ENCODE assay signal across 9 cellular contexts in genomic region chr12:107759410-107759809, GRCh38. TPM values are rescaled to one million over a fixed set of nuclear protein-coding genes. Genes with fewer than 3 reads are reported as not detected.
DNase-seq lines count a peak whose midpoint lies in the region; ATAC-seq and TF ChIP-seq lines count a peak whose summit lies in the region.
"Had no signal": no experiment of that assay in that cellular context is flagged by ENCODE, and none has a peak within 500 bp of the region (broad histone marks: within the 10 kb centered on the region; RNA-seq: fewer than 3 reads in every experiment).

No MANE protein-coding gene starts in this region.

- H3K27me3 ChIP-seq in iPS-20b (ENCODE audit: insufficient read depth, low read length) (no peaks in the 10 kb centered on the region), testis (no peaks in the 10 kb centered on the region)

- peak overlapping the region; percentile 93 for H3K4me3 Mint-ChIP-seq in activated CD4-positive, alpha-beta T cell treated with anti-CD3 and anti-CD28 coated beads, Interleukin-2, amount 10 ng/mL, durations not matched to agents 24 days and 14 days
- peak overlapping the region; percentile 90 to 94 for H3K4me3 Mint-ChIP-seq in stimulated activated naive CD8-positive, alpha-beta T cell treated with anti-CD3 and anti-CD28 coated beads, Interleukin-15, amount 100 ng/mL, for 72 hours

- intact Hi-C loops in activated CD4-positive, alpha-beta T cell treated with anti-CD3 and anti-CD28 coated beads, Interleukin-2, amount 10 ng/mL, durations not matched to agents 24 days and 14 days (cut with micrococcal nuclease) = no loop called here
- intact Hi-C loops in testis (cut with DNase I; ENCODE audit: low total_unique reads) = no loop called here

- peak overlapping the region; percentile 94; the same call in 1 of the 2 replicates for H3K9ac ChIP-seq in iPS-20b (ENCODE audit: low read depth, low read length)

- peak; percentile 25 to 31 for ATAC-seq in activated naive CD4-positive, alpha-beta T cell treated with anti-CD3 and anti-CD28 coated beads, Interleukin-2, amount 50 U/mL, for 72 hours
- peak; percentile 39 for ATAC-seq in stimulated activated naive CD8-positive, alpha-beta T cell treated with anti-CD3 and anti-CD28 coated beads, Interleukin-15, amount 100 ng/mL, for 72 hours

- H3K36me3 Mint-ChIP-seq in activated CD4-positive, alpha-beta T cell treated with anti-CD3 and anti-CD28 coated beads, Interleukin-2, amount 10 ng/mL, durations not matched to agents 24 days and 14 days (ENCODE audit: low read depth) = peaks cover 25% of the 10 kb centered on the region
- peaks cover 0 to 19% of the 10 kb centered on the region in 2 donors for H3K36me3 Mint-ChIP-seq in activated naive CD4-positive, alpha-beta T cell treated with anti-CD3 and anti-CD28 coated beads, Interleukin-2, amount 50 U/mL, for 72 hours

- no peak for TF ChIP-seq CTCF in testis (IDR thresholded peaks at IDR 0.05)

- H3K4me1 Mint-ChIP-seq in activated CD4-positive, alpha-beta T cell treated with anti-CD3 and anti-CD28 coated beads, Interleukin-2, amount 10 ng/mL, durations not matched to agents 24 days and 14 days = peaks cover 26% of the 10 kb centered on the region
- H3K4me1 Mint-ChIP-seq in stimulated activated naive CD8-positive, alpha-beta T cell treated with anti-CD3 and anti-CD28 coated beads, Interleukin-15, amount 100 ng/mL, for 72 hours = peaks cover 31% of the 10 kb centered on the region

- peak overlapping the region; percentile 99 for H3K4me3 ChIP-seq in iPS-20b (ENCODE audit: low read length)
- H3K4me3 ChIP-seq in testis = no peak overlapping the region

- TF ChIP-seq POLR2A in testis (IDR thresholded peaks at IDR 0.05) = no peak

- H3K36me3 ChIP-seq in iPS-20b (ENCODE audit: insufficient read depth, low read depth, low read length) = peaks cover 37% of the 10 kb centered on the region
- no peaks in the 10 kb centered on the region for H3K36me3 ChIP-seq in testis (ENCODE audit: low read depth, missing control alignments)

- no peak overlapping the region for H3K27ac ChIP-seq in iPS-20b (ENCODE audit: low read length)
- H3K27ac ChIP-seq in testis = no peak overlapping the region

- peaks cover 12% of the 10 kb centered on the region; the same call in 1 of the 2 replicates for H3K4me1 ChIP-seq in iPS-20b (ENCODE audit: insufficient read depth, low read length)
- H3K4me1 ChIP-seq in testis = peaks cover 15% of the 10 kb centered on the region

- WGBS in testis, 2 donors = 30 to 37% methylated on average over 3 of the region's 3 CpGs

- H3K9me3 ChIP-seq in iPS-20b (ENCODE audit: insufficient read depth, low read depth, low read length) (no peaks in the 10 kb centered on the region), testis (no peaks in the 10 kb centered on the region)

- H3K27ac Mint-ChIP-seq in activated CD4-positive, alpha-beta T cell treated with anti-CD3 and anti-CD28 coated beads, Interleukin-2, amount 10 ng/mL, durations not matched to agents 24 days and 14 days = peak overlapping the region; percentile 86
- H3K27ac Mint-ChIP-seq in activated naive CD4-positive, alpha-beta T cell treated with anti-CD3 and anti-CD28 coated beads, Interleukin-2, amount 50 U/mL, for 72 hours = peak overlapping the region; percentile 84 to 94
- peak overlapping the region; percentile 91 to 93 for H3K27ac Mint-ChIP-seq in stimulated activated naive CD8-positive, alpha-beta T cell treated with anti-CD3 and anti-CD28 coated beads, Interleukin-15, amount 100 ng/mL, for 72 hours

- H3K9me3 Mint-ChIP-seq in activated CD4-positive, alpha-beta T cell treated with anti-CD3 and anti-CD28 coated beads, Interleukin-2, amount 10 ng/mL, durations not matched to agents 24 days and 14 days = no peaks in the 10 kb centered on the region
- H3K9me3 Mint-ChIP-seq in activated naive CD4-positive, alpha-beta T cell treated with anti-CD3 and anti-CD28 coated beads, Interleukin-2, amount 50 U/mL, for 72 hours = no peaks in the 10 kb centered on the region
- no peaks in the 10 kb centered on the region for H3K9me3 Mint-ChIP-seq in stimulated activated naive CD8-positive, alpha-beta T cell treated with anti-CD3 and anti-CD28 coated beads, Interleukin-15, amount 100 ng/mL, for 72 hours

- DNase-seq in activated CD4-positive, alpha-beta T cell treated with anti-CD3 and anti-CD28 coated beads, Interleukin-2, amount 10 ng/mL, durations not matched to agents 24 days and 14 days = peak; percentile 73
- no peak for DNase-seq in activated CD4-positive, alpha-beta T cell treated with anti-CD3 and anti-CD28 coated beads, Interleukin-2, amount 50 U/mL, for 1 hour
- DNase-seq in NCI-H226 = peak; percentile 82
- DNase-seq in activated naive CD4-positive, alpha-beta T cell treated with anti-CD3 and anti-CD28 coated beads, Interleukin-2, amount 50 U/mL, for 72 hours (ENCODE audit: low spot score in 2 of 2) = peak in 1 of 2 donors; percentile 11
- DNase-seq in stimulated activated naive CD8-positive, alpha-beta T cell treated with anti-CD3 and anti-CD28 coated beads, Interleukin-15, amount 100 ng/mL, for 72 hours = peak in 1 of 2 donors; percentile 48
- DNase-seq in testis = no peak
- no peak for DNase-seq in C1 segment of cervical spinal cord (lab: John Stamatoyannopoulos, UW)

- peaks cover 4% of the 10 kb centered on the region for H3K27me3 Mint-ChIP-seq in activated CD4-positive, alpha-beta T cell treated with anti-CD3 and anti-CD28 coated beads, Interleukin-2, amount 10 ng/mL, durations not matched to agents 24 days and 14 days
- H3K27me3 Mint-ChIP-seq in stimulated activated naive CD8-positive, alpha-beta T cell treated with anti-CD3 and anti-CD28 coated beads, Interleukin-15, amount 100 ng/mL, for 72 hours = no peaks in the 10 kb centered on the region

RNA-seq across cellular contexts. Expression of gene PRDM4, which starts 1.5 kb away (rescaled TPM):
- 30.2 and 31.1 TPM in 2 replicates for total RNA-seq in activated CD4-positive, alpha-beta T cell treated with anti-CD3 and anti-CD28 coated beads, Interleukin-2, amount 10 ng/mL, durations not matched to agents 24 days and 14 days
- total RNA-seq in activated naive CD4-positive, alpha-beta T cell treated with anti-CD3 and anti-CD28 coated beads, Interleukin-2, amount 50 U/mL, for 72 hours = 10 to 100 TPM; 20.9 to 25.8 TPM
- 10 to 100 TPM; 35.6 to 36.9 TPM for total RNA-seq in testis
- polyA plus RNA-seq in testis (ENCODE audit: insufficient read depth, low read depth, low replicate concordance) = 31.1 TPM

RNA-seq across cellular contexts. Expression of gene ASCL4, which starts 15.1 kb away (rescaled TPM):
- total RNA-seq in activated CD4-positive, alpha-beta T cell treated with anti-CD3 and anti-CD28 coated beads, Interleukin-2, amount 10 ng/mL, durations not matched to agents 24 days and 14 days = not detected in 2 replicates
- not detected for total RNA-seq in activated naive CD4-positive, alpha-beta T cell treated with anti-CD3 and anti-CD28 coated beads, Interleukin-2, amount 50 U/mL, for 72 hours
- under 1 TPM in 1 of 2 donors, not detected in 1; 0.50 TPM for total RNA-seq in testis
- polyA plus RNA-seq in testis (ENCODE audit: insufficient read depth, low read depth, low replicate concordance) = 0.13 TPM
- polyA plus RNA-seq: liver had no signal

Comparison
In these comparisons a context has a peak if more than half of its experiments do, and no peak if none do; other contexts are left out.
1. DNase-seq: peak in activated CD4-positive, alpha-beta T cell treated with anti-CD3 and anti-CD28 coated beads, Interleukin-2, amount 10 ng/mL, durations not matched to agents 24 days and 14 days (single experiment) and NCI-H226 (single experiment); none in activated CD4-positive, alpha-beta T cell treated with anti-CD3 and anti-CD28 coated beads, Interleukin-2, amount 50 U/mL, for 1 hour (single experiment), testis (single experiment) and C1 segment of cervical spinal cord (0 of 14).
2. Peak in every context shown above with its lines, with median percentiles within 50 percentile points of each other: H3K27ac Mint-ChIP-seq.